1 cellular context compared by ENCODE assay signal in the genomic region with DNA sequence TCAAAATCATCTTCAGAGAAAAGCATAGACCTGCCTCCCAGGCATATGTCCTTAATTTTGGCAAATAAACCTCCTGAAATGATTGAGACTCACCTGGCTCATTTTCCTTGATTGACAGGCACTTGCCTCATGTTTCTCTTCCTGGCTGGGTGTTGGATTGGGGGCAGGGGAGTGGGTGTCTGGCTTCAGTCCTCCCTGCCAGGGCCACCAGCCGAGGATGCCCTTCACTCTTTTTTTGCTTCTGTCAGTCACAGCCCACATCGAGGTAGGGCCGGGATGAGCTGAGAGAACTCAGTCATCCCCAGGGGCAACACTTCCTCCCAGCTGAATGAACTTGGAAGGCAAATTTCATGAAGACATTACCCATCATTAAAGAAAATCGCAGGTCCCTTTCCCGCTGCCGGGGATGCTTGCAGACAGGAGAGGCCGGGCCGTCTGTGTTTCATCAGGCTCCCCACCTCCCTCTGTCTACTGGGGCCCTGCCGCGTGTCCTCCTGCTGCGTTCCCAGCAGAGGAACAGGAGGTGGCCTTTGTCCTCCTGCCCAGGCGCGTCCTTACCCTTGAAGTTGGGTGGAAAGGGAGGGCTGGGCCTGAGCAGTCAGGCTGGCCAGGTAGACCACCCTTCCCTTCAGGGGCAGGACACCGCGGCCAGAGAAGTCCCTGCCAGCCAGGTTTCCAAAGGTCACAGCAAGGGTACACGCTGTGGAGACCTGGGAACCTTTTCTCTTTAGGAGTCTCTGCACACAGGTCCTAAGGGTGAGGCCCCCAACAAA.
TF ChIP-seq lines count a peak whose summit lies in the region.

No MANE protein-coding gene starts in this region.

TF ChIP-seq in HepG2, 621 proteins besides CTCF, POLR2A, EP300 and RAD21 (continued from another document and continues in another):
- TF ChIP-seq, protein P1, sequence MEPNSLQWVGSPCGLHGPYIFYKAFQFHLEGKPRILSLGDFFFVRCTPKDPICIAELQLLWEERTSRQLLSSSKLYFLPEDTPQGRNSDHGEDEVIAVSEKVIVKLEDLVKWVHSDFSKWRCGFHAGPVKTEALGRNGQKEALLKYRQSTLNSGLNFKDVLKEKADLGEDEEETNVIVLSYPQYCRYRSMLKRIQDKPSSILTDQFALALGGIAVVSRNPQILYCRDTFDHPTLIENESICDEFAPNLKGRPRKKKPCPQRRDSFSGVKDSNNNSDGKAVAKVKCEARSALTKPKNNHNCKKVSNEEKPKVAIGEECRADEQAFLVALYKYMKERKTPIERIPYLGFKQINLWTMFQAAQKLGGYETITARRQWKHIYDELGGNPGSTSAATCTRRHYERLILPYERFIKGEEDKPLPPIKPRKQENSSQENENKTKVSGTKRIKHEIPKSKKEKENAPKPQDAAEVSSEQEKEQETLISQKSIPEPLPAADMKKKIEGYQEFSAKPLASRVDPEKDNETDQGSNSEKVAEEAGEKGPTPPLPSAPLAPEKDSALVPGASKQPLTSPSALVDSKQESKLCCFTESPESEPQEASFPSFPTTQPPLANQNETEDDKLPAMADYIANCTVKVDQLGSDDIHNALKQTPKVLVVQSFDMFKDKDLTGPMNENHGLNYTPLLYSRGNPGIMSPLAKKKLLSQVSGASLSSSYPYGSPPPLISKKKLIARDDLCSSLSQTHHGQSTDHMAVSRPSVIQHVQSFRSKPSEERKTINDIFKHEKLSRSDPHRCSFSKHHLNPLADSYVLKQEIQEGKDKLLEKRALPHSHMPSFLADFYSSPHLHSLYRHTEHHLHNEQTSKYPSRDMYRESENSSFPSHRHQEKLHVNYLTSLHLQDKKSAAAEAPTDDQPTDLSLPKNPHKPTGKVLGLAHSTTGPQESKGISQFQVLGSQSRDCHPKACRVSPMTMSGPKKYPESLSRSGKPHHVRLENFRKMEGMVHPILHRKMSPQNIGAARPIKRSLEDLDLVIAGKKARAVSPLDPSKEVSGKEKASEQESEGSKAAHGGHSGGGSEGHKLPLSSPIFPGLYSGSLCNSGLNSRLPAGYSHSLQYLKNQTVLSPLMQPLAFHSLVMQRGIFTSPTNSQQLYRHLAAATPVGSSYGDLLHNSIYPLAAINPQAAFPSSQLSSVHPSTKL (CRISPR knock-in tag; IDR thresholded peaks at IDR 0.05), result peak; percentile 80
- TF ChIP-seq SP1 (IDR thresholded peaks at IDR 0.05) (no peak), SP1 (CRISPR knock-in tag; IDR thresholded peaks at IDR 0.05) (no peak), SALL1 (CRISPR knock-in tag; IDR thresholded peaks at IDR 0.05) (peak; percentile 91), ZNF672 (CRISPR knock-in tag; IDR thresholded peaks at IDR 0.05) (no peak), KDM6A (CRISPR knock-in tag; IDR thresholded peaks at IDR 0.05; ENCODE audit: low read depth) (peak; percentile 53; the same call in 1 of the 2 replicates), ZNF225 (CRISPR knock-in tag; IDR thresholded peaks at IDR 0.05) (peak; percentile 52; the same call in 1 of the 2 replicates), NR2F2 (IDR thresholded peaks at IDR 0.05; ENCODE audit: borderline replicate concordance, low read depth) (no peak), SNRNP70 (IDR thresholded peaks at IDR 0.05; ENCODE audit: low read depth, low read length) (no peak), ONECUT2 (CRISPR knock-in tag; IDR thresholded peaks at IDR 0.05) (no peak), MXD4 (CRISPR knock-in tag; IDR thresholded peaks at IDR 0.05) (peak; percentile 74; the same call in 1 of the 2 replicates), TEAD2 (CRISPR knock-in tag; IDR thresholded peaks at IDR 0.05) (no peak), ZFP36 (IDR thresholded peaks at IDR 0.05; ENCODE audit: borderline replicate concordance, low read depth, low read length, partially characterized antibody) (no peak), REL (CRISPR knock-in tag; conservative IDR thresholded peaks at IDR 0.05) (no peak), SIN3B (IDR thresholded peaks at IDR 0.05; ENCODE audit: low read length) (no peak), ZNF713 (CRISPR knock-in tag; IDR thresholded peaks at IDR 0.05) (no peak), REXO4 (CRISPR knock-in tag; IDR thresholded peaks at IDR 0.05; ENCODE audit: borderline replicate concordance) (no peak), ZNF431 (CRISPR knock-in tag; IDR thresholded peaks at IDR 0.05; ENCODE audit: borderline replicate concordance, low read depth) (no peak), ZNF598 (CRISPR knock-in tag; IDR thresholded peaks at IDR 0.05; ENCODE audit: borderline replicate concordance) (peak; percentile 17; the same call in 1 of the 2 replicates), ELF4 (CRISPR knock-in tag; IDR thresholded peaks at IDR 0.05; ENCODE audit: borderline replicate concordance) (no peak), ZNF335 (CRISPR knock-in tag; IDR thresholded peaks at IDR 0.05) (peak; percentile 68)
- TF ChIP-seq, protein P2, sequence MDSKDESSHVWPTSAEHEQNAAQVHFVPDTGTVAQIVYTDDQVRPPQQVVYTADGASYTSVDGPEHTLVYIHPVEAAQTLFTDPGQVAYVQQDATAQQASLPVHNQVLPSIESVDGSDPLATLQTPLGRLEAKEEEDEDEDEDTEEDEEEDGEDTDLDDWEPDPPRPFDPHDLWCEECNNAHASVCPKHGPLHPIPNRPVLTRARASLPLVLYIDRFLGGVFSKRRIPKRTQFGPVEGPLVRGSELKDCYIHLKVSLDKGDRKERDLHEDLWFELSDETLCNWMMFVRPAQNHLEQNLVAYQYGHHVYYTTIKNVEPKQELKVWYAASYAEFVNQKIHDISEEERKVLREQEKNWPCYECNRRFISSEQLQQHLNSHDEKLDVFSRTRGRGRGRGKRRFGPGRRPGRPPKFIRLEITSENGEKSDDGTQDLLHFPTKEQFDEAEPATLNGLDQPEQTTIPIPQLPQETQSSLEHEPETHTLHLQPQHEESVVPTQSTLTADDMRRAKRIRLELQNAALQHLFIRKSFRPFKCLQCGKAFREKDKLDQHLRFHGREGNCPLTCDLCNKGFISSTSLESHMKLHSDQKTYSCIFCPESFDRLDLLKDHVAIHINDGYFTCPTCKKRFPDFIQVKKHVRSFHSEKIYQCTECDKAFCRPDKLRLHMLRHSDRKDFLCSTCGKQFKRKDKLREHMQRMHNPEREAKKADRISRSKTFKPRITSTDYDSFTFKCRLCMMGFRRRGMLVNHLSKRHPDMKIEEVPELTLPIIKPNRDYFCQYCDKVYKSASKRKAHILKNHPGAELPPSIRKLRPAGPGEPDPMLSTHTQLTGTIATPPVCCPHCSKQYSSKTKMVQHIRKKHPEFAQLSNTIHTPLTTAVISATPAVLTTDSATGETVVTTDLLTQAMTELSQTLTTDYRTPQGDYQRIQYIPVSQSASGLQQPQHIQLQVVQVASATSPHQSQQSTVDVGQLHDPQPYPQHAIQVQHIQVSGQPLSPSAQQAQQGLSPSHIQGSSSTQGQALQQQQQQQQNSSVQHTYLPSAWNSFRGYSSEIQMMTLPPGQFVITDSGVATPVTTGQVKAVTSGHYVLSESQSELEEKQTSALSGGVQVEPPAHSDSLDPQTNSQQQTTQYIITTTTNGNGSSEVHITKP (CRISPR knock-in tag; IDR thresholded peaks at IDR 0.05; ENCODE audit: low read depth), result 0 out of 2 replicates have a peak, but pooled peaks have one; percentile 40
- TF ChIP-seq, protein P3, sequence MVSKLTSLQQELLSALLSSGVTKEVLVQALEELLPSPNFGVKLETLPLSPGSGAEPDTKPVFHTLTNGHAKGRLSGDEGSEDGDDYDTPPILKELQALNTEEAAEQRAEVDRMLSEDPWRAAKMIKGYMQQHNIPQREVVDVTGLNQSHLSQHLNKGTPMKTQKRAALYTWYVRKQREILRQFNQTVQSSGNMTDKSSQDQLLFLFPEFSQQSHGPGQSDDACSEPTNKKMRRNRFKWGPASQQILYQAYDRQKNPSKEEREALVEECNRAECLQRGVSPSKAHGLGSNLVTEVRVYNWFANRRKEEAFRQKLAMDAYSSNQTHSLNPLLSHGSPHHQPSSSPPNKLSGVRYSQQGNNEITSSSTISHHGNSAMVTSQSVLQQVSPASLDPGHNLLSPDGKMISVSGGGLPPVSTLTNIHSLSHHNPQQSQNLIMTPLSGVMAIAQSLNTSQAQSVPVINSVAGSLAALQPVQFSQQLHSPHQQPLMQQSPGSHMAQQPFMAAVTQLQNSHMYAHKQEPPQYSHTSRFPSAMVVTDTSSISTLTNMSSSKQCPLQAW (CRISPR knock-in tag; IDR thresholded peaks at IDR 0.05), result peak; percentile 53; the same call in 1 of the 2 replicates
- TF ChIP-seq, protein P4, sequence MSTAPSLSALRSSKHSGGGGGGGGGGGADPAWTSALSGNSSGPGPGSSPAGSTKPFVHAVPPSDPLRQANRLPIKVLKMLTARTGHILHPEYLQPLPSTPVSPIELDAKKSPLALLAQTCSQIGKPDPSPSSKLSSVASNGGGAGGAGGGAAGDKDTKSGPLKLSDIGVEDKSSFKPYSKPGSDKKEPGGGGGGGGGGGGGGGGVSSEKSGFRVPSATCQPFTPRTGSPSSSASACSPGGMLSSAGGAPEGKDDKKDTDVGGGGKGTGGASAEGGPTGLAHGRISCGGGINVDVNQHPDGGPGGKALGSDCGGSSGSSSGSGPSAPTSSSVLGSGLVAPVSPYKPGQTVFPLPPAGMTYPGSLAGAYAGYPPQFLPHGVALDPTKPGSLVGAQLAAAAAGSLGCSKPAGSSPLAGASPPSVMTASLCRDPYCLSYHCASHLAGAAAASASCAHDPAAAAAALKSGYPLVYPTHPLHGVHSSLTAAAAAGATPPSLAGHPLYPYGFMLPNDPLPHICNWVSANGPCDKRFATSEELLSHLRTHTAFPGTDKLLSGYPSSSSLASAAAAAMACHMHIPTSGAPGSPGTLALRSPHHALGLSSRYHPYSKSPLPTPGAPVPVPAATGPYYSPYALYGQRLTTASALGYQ (CRISPR knock-in tag; IDR thresholded peaks at IDR 0.05), result 0 out of 2 replicates have a peak, but pooled peaks have one; percentile 37
- TF ChIP-seq, protein P5, sequence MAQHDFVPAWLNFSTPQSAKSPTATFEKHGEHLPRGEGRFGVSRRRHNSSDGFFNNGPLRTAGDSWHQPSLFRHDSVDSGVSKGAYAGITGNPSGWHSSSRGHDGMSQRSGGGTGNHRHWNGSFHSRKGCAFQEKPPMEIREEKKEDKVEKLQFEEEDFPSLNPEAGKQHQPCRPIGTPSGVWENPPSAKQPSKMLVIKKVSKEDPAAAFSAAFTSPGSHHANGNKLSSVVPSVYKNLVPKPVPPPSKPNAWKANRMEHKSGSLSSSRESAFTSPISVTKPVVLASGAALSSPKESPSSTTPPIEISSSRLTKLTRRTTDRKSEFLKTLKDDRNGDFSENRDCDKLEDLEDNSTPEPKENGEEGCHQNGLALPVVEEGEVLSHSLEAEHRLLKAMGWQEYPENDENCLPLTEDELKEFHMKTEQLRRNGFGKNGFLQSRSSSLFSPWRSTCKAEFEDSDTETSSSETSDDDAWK (CRISPR knock-in tag; IDR thresholded peaks at IDR 0.05), result no peak
- TF ChIP-seq, protein P6, sequence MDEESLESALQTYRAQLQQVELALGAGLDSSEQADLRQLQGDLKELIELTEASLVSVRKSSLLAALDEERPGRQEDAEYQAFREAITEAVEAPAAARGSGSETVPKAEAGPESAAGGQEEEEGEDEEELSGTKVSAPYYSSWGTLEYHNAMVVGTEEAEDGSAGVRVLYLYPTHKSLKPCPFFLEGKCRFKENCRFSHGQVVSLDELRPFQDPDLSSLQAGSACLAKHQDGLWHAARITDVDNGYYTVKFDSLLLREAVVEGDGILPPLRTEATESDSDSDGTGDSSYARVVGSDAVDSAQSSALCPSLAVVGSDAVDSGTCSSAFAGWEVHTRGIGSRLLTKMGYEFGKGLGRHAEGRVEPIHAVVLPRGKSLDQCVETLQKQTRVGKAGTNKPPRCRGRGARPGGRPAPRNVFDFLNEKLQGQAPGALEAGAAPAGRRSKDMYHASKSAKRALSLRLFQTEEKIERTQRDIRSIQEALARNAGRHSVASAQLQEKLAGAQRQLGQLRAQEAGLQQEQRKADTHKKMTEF (CRISPR knock-in tag; IDR thresholded peaks at IDR 0.05), result peak; percentile 67; the same call in 1 of the 2 replicates
- TF ChIP-seq, protein P7, sequence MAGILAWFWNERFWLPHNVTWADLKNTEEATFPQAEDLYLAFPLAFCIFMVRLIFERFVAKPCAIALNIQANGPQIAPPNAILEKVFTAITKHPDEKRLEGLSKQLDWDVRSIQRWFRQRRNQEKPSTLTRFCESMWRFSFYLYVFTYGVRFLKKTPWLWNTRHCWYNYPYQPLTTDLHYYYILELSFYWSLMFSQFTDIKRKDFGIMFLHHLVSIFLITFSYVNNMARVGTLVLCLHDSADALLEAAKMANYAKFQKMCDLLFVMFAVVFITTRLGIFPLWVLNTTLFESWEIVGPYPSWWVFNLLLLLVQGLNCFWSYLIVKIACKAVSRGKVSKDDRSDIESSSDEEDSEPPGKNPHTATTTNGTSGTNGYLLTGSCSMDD (CRISPR knock-in tag; IDR thresholded peaks at IDR 0.05), result no peak
- TF ChIP-seq, protein P8, sequence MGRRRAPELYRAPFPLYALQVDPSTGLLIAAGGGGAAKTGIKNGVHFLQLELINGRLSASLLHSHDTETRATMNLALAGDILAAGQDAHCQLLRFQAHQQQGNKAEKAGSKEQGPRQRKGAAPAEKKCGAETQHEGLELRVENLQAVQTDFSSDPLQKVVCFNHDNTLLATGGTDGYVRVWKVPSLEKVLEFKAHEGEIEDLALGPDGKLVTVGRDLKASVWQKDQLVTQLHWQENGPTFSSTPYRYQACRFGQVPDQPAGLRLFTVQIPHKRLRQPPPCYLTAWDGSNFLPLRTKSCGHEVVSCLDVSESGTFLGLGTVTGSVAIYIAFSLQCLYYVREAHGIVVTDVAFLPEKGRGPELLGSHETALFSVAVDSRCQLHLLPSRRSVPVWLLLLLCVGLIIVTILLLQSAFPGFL (CRISPR knock-in tag; IDR thresholded peaks at IDR 0.05), result no peak
- TF ChIP-seq, protein P9, sequence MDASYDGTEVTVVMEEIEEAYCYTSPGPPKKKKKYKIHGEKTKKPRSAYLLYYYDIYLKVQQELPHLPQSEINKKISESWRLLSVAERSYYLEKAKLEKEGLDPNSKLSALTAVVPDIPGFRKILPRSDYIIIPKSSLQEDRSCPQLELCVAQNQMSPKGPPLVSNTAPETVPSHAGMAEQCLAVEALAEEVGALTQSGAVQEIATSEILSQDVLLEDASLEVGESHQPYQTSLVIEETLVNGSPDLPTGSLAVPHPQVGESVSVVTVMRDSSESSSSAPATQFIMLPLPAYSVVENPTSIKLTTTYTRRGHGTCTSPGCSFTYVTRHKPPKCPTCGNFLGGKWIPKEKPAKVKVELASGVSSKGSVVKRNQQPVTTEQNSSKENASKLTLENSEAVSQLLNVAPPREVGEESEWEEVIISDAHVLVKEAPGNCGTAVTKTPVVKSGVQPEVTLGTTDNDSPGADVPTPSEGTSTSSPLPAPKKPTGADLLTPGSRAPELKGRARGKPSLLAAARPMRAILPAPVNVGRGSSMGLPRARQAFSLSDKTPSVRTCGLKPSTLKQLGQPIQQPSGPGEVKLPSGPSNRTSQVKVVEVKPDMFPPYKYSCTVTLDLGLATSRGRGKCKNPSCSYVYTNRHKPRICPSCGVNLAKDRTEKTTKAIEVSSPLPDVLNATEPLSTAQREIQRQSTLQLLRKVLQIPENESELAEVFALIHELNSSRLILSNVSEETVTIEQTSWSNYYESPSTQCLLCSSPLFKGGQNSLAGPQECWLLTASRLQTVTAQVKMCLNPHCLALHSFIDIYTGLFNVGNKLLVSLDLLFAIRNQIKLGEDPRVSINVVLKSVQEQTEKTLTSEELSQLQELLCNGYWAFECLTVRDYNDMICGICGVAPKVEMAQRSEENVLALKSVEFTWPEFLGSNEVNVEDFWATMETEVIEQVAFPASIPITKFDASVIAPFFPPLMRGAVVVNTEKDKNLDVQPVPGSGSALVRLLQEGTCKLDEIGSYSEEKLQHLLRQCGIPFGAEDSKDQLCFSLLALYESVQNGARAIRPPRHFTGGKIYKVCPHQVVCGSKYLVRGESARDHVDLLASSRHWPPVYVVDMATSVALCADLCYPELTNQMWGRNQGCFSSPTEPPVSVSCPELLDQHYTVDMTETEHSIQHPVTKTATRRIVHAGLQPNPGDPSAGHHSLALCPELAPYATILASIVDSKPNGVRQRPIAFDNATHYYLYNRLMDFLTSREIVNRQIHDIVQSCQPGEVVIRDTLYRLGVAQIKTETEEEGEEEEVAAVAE (CRISPR knock-in tag; IDR thresholded peaks at IDR 0.05; ENCODE audit: borderline replicate concordance), result 0 out of 2 replicates have a peak, but pooled peaks have one; percentile 38
